ENCODE assay signal across 1 cellular context in the genomic region with DNA sequence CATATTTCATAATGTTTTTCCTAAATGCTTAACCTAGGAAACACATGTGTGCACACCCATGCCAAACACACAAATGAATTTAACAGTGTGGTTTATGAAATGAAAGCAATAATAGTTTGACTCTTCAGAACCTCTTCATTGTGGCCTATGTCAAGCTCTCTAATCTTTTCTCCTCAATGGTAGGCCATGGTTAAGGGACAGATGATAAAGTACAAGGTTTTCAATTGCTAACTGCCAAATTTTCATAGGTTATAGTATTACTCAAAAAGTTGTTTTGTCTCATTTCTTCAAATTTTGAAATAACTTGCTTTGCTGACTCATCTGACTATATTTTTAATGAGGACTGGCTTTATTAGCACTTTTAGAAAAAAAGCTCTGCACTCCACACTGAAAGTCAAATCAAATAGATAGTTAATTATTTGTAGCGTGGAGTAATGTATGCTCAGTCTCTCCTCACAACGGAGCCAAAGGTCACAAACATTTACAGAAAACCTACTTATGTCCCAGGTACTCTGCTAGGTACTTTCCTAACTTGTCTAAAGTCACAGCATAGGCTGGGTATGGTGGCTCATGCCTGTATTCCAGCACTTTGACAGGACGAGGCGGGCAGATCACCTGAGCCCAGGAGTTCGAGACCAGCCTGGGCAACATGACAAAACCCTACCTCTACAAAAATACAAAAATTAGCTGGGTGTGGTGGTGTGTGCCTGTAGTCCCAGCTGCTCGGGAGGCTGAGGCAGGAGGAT.
TF ChIP-seq lines count a peak whose summit lies in the region.

No MANE protein-coding gene starts in this region.

TF ChIP-seq in HepG2, 621 proteins besides CTCF, POLR2A, EP300 and RAD21 (continued from another document and continues in another):
- TF ChIP-seq, protein P1, sequence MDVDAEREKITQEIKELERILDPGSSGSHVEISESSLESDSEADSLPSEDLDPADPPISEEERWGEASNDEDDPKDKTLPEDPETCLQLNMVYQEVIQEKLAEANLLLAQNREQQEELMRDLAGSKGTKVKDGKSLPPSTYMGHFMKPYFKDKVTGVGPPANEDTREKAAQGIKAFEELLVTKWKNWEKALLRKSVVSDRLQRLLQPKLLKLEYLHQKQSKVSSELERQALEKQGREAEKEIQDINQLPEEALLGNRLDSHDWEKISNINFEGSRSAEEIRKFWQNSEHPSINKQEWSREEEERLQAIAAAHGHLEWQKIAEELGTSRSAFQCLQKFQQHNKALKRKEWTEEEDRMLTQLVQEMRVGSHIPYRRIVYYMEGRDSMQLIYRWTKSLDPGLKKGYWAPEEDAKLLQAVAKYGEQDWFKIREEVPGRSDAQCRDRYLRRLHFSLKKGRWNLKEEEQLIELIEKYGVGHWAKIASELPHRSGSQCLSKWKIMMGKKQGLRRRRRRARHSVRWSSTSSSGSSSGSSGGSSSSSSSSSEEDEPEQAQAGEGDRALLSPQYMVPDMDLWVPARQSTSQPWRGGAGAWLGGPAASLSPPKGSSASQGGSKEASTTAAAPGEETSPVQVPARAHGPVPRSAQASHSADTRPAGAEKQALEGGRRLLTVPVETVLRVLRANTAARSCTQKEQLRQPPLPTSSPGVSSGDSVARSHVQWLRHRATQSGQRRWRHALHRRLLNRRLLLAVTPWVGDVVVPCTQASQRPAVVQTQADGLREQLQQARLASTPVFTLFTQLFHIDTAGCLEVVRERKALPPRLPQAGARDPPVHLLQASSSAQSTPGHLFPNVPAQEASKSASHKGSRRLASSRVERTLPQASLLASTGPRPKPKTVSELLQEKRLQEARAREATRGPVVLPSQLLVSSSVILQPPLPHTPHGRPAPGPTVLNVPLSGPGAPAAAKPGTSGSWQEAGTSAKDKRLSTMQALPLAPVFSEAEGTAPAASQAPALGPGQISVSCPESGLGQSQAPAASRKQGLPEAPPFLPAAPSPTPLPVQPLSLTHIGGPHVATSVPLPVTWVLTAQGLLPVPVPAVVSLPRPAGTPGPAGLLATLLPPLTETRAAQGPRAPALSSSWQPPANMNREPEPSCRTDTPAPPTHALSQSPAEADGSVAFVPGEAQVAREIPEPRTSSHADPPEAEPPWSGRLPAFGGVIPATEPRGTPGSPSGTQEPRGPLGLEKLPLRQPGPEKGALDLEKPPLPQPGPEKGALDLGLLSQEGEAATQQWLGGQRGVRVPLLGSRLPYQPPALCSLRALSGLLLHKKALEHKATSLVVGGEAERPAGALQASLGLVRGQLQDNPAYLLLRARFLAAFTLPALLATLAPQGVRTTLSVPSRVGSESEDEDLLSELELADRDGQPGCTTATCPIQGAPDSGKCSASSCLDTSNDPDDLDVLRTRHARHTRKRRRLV (CRISPR knock-in tag; IDR thresholded peaks at IDR 0.05): no peak
- peak; percentile 86 for TF ChIP-seq NR2F6 (IDR thresholded peaks at IDR 0.05)
- peak; percentile 91 for TF ChIP-seq NR2F6 (CRISPR knock-in tag; IDR thresholded peaks at IDR 0.05)
- no peak for TF ChIP-seq TMF1 (CRISPR knock-in tag; IDR thresholded peaks at IDR 0.05; ENCODE audit: low read depth)
- 0 out of 2 replicates have a peak, but pooled peaks have one; percentile 15 for TF ChIP-seq ZNF317 (CRISPR knock-in tag; IDR thresholded peaks at IDR 0.05)
- TF ChIP-seq ELF1 (CRISPR knock-in tag; IDR thresholded peaks at IDR 0.05): no peak
- TF ChIP-seq, protein P2, sequence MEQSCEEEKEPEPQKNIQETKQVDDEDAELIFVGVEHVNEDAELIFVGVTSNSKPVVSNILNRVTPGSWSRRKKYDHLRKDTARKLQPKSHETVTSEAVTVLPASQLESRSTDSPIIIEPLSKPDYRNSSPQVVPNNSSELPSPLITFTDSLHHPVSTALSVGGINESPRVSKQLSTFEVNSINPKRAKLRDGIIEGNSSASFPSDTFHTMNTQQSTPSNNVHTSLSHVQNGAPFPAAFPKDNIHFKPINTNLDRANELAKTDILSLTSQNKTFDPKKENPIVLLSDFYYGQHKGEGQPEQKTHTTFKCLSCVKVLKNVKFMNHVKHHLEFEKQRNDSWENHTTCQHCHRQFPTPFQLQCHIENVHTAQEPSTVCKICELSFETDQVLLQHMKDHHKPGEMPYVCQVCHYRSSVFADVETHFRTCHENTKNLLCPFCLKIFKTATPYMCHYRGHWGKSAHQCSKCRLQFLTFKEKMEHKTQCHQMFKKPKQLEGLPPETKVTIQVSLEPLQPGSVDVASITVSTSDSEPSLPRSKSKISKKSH (CRISPR knock-in tag; IDR thresholded peaks at IDR 0.05; ENCODE audit: borderline replicate concordance): no peak
- no peak for TF ChIP-seq KAT2B (IDR thresholded peaks at IDR 0.05; ENCODE audit: borderline replicate concordance, low read depth, low read length)
- 0 out of 2 replicates have a peak, but pooled peaks have one; percentile 27 for TF ChIP-seq ELF3 (CRISPR knock-in tag; IDR thresholded peaks at IDR 0.05)
- TF ChIP-seq, protein P3, sequence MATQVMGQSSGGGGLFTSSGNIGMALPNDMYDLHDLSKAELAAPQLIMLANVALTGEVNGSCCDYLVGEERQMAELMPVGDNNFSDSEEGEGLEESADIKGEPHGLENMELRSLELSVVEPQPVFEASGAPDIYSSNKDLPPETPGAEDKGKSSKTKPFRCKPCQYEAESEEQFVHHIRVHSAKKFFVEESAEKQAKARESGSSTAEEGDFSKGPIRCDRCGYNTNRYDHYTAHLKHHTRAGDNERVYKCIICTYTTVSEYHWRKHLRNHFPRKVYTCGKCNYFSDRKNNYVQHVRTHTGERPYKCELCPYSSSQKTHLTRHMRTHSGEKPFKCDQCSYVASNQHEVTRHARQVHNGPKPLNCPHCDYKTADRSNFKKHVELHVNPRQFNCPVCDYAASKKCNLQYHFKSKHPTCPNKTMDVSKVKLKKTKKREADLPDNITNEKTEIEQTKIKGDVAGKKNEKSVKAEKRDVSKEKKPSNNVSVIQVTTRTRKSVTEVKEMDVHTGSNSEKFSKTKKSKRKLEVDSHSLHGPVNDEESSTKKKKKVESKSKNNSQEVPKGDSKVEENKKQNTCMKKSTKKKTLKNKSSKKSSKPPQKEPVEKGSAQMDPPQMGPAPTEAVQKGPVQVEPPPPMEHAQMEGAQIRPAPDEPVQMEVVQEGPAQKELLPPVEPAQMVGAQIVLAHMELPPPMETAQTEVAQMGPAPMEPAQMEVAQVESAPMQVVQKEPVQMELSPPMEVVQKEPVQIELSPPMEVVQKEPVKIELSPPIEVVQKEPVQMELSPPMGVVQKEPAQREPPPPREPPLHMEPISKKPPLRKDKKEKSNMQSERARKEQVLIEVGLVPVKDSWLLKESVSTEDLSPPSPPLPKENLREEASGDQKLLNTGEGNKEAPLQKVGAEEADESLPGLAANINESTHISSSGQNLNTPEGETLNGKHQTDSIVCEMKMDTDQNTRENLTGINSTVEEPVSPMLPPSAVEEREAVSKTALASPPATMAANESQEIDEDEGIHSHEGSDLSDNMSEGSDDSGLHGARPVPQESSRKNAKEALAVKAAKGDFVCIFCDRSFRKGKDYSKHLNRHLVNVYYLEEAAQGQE (IDR thresholded peaks at IDR 0.05; ENCODE audit: borderline replicate concordance in 1 of 2, low read depth in 1 of 2, low read length in 2 of 2): no peak
- 0 out of 2 replicates have a peak, but pooled peaks have one; percentile 46 for TF ChIP-seq ZNF607 (CRISPR knock-in tag; IDR thresholded peaks at IDR 0.05; ENCODE audit: borderline replicate concordance)
- peak; percentile 27; the same call in 1 of the 2 replicates for TF ChIP-seq ADNP (CRISPR knock-in tag; IDR thresholded peaks at IDR 0.05)
- peak; percentile 99 for TF ChIP-seq ZSCAN9 (CRISPR knock-in tag; IDR thresholded peaks at IDR 0.05; ENCODE audit: borderline replicate concordance)
- TF ChIP-seq, protein P4, sequence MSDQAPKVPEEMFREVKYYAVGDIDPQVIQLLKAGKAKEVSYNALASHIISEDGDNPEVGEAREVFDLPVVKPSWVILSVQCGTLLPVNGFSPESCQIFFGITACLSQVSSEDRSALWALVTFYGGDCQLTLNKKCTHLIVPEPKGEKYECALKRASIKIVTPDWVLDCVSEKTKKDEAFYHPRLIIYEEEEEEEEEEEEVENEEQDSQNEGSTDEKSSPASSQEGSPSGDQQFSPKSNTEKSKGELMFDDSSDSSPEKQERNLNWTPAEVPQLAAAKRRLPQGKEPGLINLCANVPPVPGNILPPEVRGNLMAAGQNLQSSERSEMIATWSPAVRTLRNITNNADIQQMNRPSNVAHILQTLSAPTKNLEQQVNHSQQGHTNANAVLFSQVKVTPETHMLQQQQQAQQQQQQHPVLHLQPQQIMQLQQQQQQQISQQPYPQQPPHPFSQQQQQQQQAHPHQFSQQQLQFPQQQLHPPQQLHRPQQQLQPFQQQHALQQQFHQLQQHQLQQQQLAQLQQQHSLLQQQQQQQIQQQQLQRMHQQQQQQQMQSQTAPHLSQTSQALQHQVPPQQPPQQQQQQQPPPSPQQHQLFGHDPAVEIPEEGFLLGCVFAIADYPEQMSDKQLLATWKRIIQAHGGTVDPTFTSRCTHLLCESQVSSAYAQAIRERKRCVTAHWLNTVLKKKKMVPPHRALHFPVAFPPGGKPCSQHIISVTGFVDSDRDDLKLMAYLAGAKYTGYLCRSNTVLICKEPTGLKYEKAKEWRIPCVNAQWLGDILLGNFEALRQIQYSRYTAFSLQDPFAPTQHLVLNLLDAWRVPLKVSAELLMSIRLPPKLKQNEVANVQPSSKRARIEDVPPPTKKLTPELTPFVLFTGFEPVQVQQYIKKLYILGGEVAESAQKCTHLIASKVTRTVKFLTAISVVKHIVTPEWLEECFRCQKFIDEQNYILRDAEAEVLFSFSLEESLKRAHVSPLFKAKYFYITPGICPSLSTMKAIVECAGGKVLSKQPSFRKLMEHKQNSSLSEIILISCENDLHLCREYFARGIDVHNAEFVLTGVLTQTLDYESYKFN (CRISPR knock-in tag; conservative IDR thresholded peaks at IDR 0.05): peak; percentile 85
- TF ChIP-seq, protein P5, sequence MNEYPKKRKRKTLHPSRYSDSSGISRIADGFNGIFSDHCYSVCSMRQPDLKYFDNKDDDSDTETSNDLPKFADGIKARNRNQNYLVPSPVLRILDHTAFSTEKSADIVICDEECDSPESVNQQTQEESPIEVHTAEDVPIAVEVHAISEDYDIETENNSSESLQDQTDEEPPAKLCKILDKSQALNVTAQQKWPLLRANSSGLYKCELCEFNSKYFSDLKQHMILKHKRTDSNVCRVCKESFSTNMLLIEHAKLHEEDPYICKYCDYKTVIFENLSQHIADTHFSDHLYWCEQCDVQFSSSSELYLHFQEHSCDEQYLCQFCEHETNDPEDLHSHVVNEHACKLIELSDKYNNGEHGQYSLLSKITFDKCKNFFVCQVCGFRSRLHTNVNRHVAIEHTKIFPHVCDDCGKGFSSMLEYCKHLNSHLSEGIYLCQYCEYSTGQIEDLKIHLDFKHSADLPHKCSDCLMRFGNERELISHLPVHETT (CRISPR knock-in tag; conservative IDR thresholded peaks at IDR 0.05): no peak
- no peak for TF ChIP-seq MAF1 (CRISPR knock-in tag; IDR thresholded peaks at IDR 0.05; ENCODE audit: borderline replicate concordance)
- TF ChIP-seq, protein P6, sequence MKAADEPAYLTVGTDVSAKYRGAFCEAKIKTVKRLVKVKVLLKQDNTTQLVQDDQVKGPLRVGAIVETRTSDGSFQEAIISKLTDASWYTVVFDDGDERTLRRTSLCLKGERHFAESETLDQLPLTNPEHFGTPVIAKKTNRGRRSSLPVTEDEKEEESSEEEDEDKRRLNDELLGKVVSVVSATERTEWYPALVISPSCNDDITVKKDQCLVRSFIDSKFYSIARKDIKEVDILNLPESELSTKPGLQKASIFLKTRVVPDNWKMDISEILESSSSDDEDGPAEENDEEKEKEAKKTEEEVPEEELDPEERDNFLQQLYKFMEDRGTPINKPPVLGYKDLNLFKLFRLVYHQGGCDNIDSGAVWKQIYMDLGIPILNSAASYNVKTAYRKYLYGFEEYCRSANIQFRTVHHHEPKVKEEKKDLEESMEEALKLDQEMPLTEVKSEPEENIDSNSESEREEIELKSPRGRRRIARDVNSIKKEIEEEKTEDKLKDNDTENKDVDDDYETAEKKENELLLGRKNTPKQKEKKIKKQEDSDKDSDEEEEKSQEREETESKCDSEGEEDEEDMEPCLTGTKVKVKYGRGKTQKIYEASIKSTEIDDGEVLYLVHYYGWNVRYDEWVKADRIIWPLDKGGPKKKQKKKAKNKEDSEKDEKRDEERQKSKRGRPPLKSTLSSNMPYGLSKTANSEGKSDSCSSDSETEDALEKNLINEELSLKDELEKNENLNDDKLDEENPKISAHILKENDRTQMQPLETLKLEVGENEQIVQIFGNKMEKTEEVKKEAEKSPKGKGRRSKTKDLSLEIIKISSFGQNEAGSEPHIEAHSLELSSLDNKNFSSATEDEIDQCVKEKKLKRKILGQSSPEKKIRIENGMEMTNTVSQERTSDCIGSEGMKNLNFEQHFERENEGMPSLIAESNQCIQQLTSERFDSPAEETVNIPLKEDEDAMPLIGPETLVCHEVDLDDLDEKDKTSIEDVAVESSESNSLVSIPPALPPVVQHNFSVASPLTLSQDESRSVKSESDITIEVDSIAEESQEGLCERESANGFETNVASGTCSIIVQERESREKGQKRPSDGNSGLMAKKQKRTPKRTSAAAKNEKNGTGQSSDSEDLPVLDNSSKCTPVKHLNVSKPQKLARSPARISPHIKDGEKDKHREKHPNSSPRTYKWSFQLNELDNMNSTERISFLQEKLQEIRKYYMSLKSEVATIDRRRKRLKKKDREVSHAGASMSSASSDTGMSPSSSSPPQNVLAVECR (CRISPR knock-in tag; IDR thresholded peaks at IDR 0.05; ENCODE audit: borderline replicate concordance): peak; percentile 35; the same call in 1 of the 2 replicates
- TF ChIP-seq MIXL1 (CRISPR knock-in tag; IDR thresholded peaks at IDR 0.05): peak; percentile 62
- no peak for TF ChIP-seq BORCS8-MEF2B (CRISPR knock-in tag; IDR thresholded peaks at IDR 0.05)
- TF ChIP-seq ZNF136 (CRISPR knock-in tag; IDR thresholded peaks at IDR 0.05; ENCODE audit: low read depth): peak; percentile 60; the same call in 1 of the 2 replicates
- TF ChIP-seq SOX13 (IDR thresholded peaks at IDR 0.05): no peak
- TF ChIP-seq SOX13 (CRISPR knock-in tag; conservative IDR thresholded peaks at IDR 0.05 in 1 of 2, IDR thresholded peaks at IDR 0.05 in 1 of 2): peak in 1 of 2 experiments; percentile 53; a peak in 1 of 4 replicates
- peak; percentile 71 for TF ChIP-seq GFI1 (CRISPR knock-in tag; IDR thresholded peaks at IDR 0.05; ENCODE audit: borderline replicate concordance)
- TF ChIP-seq FOSL1 (CRISPR knock-in tag; IDR thresholded peaks at IDR 0.05; ENCODE audit: borderline replicate concordance): no peak
- TF ChIP-seq, protein P7, sequence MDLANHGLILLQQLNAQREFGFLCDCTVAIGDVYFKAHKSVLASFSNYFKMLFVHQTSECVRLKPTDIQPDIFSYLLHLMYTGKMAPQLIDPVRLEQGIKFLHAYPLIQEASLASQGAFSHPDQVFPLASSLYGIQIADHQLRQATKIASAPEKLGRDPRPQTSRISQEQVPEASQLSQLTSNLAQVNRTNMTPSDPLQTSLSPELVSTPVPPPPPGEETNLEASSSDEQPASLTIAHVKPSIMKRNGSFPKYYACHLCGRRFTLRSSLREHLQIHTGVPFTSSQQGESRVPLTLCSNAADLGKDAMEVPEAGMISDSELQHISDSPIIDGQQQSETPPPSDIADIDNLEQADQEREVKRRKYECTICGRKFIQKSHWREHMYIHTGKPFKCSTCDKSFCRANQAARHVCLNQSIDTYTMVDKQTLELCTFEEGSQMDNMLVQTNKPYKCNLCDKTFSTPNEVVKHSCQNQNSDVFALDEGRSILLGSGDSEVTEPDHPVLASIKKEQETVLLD (CRISPR knock-in tag; IDR thresholded peaks at IDR 0.05; ENCODE audit: low read depth): no peak
